In the genomic region with DNA sequence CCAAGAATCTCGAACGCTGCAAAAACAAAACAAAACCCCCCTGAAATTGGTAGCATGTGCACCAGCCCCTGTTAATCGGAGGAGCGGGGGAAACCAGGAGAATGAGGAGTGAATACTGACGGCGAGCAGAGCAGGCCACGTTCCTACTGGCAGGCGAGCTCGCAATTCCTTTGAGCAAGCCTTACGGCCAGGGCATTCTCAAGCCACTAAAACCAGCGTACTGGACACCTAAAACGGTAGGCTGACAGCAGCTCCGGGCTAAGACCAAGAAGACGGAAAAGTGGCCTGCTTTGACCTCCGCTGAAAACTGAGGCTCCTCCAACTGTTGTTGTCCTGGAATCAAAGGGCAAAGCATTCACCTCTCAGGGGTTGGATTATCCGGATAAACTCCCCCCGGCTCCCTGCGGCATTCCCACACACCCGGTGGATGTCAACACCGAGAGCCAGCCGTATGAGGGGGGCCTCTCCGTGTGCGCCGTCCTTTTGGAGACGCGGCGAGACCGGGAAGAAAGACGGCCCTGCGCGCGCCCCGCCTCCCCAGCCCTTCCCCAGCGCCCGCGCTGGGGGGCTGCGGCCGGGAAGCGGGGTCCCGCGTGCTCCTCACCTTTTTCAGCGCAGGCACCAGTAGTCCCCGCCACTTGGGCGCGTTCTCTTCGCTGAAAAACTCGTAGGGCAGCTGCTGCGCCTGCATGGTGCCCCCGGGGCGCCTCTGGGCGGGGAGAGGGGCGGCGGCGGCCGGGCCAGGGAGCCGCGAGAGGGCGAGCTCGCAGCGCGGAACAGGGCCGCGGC, we compare ENCODE assay signal across 1 cellular context.
TF ChIP-seq lines count a peak whose summit lies in the region.

No MANE protein-coding gene starts in this region.

TF ChIP-seq in HepG2, 621 proteins besides CTCF, POLR2A, EP300 and RAD21 (continued from another document and continues in another):
- TF ChIP-seq, protein P1, sequence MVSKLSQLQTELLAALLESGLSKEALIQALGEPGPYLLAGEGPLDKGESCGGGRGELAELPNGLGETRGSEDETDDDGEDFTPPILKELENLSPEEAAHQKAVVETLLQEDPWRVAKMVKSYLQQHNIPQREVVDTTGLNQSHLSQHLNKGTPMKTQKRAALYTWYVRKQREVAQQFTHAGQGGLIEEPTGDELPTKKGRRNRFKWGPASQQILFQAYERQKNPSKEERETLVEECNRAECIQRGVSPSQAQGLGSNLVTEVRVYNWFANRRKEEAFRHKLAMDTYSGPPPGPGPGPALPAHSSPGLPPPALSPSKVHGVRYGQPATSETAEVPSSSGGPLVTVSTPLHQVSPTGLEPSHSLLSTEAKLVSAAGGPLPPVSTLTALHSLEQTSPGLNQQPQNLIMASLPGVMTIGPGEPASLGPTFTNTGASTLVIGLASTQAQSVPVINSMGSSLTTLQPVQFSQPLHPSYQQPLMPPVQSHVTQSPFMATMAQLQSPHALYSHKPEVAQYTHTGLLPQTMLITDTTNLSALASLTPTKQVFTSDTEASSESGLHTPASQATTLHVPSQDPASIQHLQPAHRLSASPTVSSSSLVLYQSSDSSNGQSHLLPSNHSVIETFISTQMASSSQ (IDR thresholded peaks at IDR 0.05; ENCODE audit: low read depth), result no peak
- TF ChIP-seq, protein P1 (CRISPR knock-in tag; IDR thresholded peaks at IDR 0.05; ENCODE audit: borderline replicate concordance), result no peak
- TF ChIP-seq, protein P2, sequence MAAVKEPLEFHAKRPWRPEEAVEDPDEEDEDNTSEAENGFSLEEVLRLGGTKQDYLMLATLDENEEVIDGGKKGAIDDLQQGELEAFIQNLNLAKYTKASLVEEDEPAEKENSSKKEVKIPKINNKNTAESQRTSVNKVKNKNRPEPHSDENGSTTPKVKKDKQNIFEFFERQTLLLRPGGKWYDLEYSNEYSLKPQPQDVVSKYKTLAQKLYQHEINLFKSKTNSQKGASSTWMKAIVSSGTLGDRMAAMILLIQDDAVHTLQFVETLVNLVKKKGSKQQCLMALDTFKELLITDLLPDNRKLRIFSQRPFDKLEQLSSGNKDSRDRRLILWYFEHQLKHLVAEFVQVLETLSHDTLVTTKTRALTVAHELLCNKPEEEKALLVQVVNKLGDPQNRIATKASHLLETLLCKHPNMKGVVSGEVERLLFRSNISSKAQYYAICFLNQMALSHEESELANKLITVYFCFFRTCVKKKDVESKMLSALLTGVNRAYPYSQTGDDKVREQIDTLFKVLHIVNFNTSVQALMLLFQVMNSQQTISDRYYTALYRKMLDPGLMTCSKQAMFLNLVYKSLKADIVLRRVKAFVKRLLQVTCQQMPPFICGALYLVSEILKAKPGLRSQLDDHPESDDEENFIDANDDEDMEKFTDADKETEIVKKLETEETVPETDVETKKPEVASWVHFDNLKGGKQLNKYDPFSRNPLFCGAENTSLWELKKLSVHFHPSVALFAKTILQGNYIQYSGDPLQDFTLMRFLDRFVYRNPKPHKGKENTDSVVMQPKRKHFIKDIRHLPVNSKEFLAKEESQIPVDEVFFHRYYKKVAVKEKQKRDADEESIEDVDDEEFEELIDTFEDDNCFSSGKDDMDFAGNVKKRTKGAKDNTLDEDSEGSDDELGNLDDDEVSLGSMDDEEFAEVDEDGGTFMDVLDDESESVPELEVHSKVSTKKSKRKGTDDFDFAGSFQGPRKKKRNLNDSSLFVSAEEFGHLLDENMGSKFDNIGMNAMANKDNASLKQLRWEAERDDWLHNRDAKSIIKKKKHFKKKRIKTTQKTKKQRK (IDR thresholded peaks at IDR 0.05; ENCODE audit: low read length), result no peak
- TF ChIP-seq KDM4B (CRISPR knock-in tag; IDR thresholded peaks at IDR 0.05) (no peak), BRD4 (CRISPR knock-in tag; IDR thresholded peaks at IDR 0.05) (no peak), GABPB1 (CRISPR knock-in tag; IDR thresholded peaks at IDR 0.05) (peak; percentile 41; the same call in 1 of the 2 replicates), SALL2 (CRISPR knock-in tag; IDR thresholded peaks at IDR 0.05) (no peak; the same call in 1 of the 2 replicates), ZNF333 (CRISPR knock-in tag; IDR thresholded peaks at IDR 0.05; ENCODE audit: borderline replicate concordance) (no peak), ZNF615 (CRISPR knock-in tag; IDR thresholded peaks at IDR 0.05; ENCODE audit: borderline replicate concordance) (no peak), CREM (IDR thresholded peaks at IDR 0.05) (no peak), CREM (CRISPR knock-in tag; IDR thresholded peaks at IDR 0.05) (no peak), BORCS8-MEF2B (CRISPR knock-in tag; IDR thresholded peaks at IDR 0.05) (no peak)
- TF ChIP-seq, protein P3, sequence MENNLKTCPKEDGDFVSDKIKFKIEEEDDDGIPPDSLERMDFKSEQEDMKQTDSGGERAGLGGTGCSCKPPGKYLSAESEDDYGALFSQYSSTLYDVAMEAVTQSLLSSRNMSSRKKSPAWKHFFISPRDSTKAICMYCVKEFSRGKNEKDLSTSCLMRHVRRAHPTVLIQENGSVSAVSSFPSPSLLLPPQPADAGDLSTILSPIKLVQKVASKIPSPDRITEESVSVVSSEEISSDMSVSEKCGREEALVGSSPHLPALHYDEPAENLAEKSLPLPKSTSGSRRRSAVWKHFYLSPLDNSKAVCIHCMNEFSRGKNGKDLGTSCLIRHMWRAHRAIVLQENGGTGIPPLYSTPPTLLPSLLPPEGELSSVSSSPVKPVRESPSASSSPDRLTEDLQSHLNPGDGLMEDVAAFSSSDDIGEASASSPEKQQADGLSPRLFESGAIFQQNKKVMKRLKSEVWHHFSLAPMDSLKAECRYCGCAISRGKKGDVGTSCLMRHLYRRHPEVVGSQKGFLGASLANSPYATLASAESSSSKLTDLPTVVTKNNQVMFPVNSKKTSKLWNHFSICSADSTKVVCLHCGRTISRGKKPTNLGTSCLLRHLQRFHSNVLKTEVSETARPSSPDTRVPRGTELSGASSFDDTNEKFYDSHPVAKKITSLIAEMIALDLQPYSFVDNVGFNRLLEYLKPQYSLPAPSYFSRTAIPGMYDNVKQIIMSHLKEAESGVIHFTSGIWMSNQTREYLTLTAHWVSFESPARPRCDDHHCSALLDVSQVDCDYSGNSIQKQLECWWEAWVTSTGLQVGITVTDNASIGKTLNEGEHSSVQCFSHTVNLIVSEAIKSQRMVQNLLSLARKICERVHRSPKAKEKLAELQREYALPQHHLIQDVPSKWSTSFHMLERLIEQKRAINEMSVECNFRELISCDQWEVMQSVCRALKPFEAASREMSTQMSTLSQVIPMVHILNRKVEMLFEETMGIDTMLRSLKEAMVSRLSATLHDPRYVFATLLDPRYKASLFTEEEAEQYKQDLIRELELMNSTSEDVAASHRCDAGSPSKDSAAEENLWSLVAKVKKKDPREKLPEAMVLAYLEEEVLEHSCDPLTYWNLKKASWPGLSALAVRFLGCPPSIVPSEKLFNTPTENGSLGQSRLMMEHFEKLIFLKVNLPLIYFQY (CRISPR knock-in tag; IDR thresholded peaks at IDR 0.05; ENCODE audit: borderline replicate concordance), result no peak
- TF ChIP-seq, protein P4, sequence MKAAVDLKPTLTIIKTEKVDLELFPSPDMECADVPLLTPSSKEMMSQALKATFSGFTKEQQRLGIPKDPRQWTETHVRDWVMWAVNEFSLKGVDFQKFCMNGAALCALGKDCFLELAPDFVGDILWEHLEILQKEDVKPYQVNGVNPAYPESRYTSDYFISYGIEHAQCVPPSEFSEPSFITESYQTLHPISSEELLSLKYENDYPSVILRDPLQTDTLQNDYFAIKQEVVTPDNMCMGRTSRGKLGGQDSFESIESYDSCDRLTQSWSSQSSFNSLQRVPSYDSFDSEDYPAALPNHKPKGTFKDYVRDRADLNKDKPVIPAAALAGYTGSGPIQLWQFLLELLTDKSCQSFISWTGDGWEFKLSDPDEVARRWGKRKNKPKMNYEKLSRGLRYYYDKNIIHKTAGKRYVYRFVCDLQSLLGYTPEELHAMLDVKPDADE (CRISPR knock-in tag; IDR thresholded peaks at IDR 0.05), result 0 out of 2 replicates have a peak, but pooled peaks have one; percentile 62
- TF ChIP-seq, protein P5, sequence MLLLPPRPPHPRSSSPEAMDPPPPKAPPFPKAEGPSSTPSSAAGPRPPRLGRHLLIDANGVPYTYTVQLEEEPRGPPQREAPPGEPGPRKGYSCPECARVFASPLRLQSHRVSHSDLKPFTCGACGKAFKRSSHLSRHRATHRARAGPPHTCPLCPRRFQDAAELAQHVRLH (CRISPR knock-in tag; IDR thresholded peaks at IDR 0.05; ENCODE audit: borderline replicate concordance, low read depth), result peak; percentile 53; the same call in 1 of the 2 replicates
- TF ChIP-seq, protein P6, sequence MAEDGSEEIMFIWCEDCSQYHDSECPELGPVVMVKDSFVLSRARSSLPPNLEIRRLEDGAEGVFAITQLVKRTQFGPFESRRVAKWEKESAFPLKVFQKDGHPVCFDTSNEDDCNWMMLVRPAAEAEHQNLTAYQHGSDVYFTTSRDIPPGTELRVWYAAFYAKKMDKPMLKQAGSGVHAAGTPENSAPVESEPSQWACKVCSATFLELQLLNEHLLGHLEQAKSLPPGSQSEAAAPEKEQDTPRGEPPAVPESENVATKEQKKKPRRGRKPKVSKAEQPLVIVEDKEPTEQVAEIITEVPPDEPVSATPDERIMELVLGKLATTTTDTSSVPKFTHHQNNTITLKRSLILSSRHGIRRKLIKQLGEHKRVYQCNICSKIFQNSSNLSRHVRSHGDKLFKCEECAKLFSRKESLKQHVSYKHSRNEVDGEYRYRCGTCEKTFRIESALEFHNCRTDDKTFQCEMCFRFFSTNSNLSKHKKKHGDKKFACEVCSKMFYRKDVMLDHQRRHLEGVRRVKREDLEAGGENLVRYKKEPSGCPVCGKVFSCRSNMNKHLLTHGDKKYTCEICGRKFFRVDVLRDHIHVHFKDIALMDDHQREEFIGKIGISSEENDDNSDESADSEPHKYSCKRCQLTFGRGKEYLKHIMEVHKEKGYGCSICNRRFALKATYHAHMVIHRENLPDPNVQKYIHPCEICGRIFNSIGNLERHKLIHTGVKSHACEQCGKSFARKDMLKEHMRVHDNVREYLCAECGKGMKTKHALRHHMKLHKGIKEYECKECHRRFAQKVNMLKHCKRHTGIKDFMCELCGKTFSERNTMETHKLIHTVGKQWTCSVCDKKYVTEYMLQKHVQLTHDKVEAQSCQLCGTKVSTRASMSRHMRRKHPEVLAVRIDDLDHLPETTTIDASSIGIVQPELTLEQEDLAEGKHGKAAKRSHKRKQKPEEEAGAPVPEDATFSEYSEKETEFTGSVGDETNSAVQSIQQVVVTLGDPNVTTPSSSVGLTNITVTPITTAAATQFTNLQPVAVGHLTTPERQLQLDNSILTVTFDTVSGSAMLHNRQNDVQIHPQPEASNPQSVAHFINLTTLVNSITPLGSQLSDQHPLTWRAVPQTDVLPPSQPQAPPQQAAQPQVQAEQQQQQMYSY (CRISPR knock-in tag; IDR thresholded peaks at IDR 0.05), result no peak
- TF ChIP-seq, protein P7, sequence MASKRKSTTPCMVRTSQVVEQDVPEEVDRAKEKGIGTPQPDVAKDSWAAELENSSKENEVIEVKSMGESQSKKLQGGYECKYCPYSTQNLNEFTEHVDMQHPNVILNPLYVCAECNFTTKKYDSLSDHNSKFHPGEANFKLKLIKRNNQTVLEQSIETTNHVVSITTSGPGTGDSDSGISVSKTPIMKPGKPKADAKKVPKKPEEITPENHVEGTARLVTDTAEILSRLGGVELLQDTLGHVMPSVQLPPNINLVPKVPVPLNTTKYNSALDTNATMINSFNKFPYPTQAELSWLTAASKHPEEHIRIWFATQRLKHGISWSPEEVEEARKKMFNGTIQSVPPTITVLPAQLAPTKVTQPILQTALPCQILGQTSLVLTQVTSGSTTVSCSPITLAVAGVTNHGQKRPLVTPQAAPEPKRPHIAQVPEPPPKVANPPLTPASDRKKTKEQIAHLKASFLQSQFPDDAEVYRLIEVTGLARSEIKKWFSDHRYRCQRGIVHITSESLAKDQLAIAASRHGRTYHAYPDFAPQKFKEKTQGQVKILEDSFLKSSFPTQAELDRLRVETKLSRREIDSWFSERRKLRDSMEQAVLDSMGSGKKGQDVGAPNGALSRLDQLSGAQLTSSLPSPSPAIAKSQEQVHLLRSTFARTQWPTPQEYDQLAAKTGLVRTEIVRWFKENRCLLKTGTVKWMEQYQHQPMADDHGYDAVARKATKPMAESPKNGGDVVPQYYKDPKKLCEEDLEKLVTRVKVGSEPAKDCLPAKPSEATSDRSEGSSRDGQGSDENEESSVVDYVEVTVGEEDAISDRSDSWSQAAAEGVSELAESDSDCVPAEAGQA (IDR thresholded peaks at IDR 0.05; ENCODE audit: low read depth), result no peak
- TF ChIP-seq, protein P7 (CRISPR knock-in tag; IDR thresholded peaks at IDR 0.05; ENCODE audit: borderline replicate concordance), result no peak
- TF ChIP-seq, protein P8, sequence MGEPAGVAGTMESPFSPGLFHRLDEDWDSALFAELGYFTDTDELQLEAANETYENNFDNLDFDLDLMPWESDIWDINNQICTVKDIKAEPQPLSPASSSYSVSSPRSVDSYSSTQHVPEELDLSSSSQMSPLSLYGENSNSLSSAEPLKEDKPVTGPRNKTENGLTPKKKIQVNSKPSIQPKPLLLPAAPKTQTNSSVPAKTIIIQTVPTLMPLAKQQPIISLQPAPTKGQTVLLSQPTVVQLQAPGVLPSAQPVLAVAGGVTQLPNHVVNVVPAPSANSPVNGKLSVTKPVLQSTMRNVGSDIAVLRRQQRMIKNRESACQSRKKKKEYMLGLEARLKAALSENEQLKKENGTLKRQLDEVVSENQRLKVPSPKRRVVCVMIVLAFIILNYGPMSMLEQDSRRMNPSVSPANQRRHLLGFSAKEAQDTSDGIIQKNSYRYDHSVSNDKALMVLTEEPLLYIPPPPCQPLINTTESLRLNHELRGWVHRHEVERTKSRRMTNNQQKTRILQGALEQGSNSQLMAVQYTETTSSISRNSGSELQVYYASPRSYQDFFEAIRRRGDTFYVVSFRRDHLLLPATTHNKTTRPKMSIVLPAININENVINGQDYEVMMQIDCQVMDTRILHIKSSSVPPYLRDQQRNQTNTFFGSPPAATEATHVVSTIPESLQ (CRISPR knock-in tag; conservative IDR thresholded peaks at IDR 0.05), result no peak
